ENCODE assay signal across 11 cellular contexts in genomic region chr5:131672791-131673190, GRCh38. TPM values are rescaled to one million over a fixed set of nuclear protein-coding genes. Genes with fewer than 3 reads are reported as not detected.
DNase-seq lines count a peak whose midpoint lies in the region; ATAC-seq, FAIRE-seq and TF ChIP-seq lines count a peak whose summit lies in the region.
"Had no signal": no experiment of that assay in that cellular context is flagged by ENCODE, and none has a peak within 500 bp of the region (broad histone marks: within the 10 kb centered on the region; RNA-seq: fewer than 3 reads in every experiment).

No MANE protein-coding gene starts in this region.

- TF ChIP-seq CTCF in right lobe of liver (IDR thresholded peaks at IDR 0.05) (no peak), HepG2 (CRISPR knock-in tag; IDR thresholded peaks at IDR 0.05) (no peak), IMR-90 (conservative IDR thresholded peaks at IDR 0.05; ENCODE audit: low read depth, low read length) (no peak), RWPE1 (conservative IDR thresholded peaks at IDR 0.05; ENCODE audit: low read depth) (no peak), kidney (IDR thresholded peaks at IDR 0.05; ENCODE audit: borderline replicate concordance, extremely low read depth, insufficient read depth) (no peak)

- POLR2A ChIA-PET in HepG2 (lab: Yijun Ruan, JAX) (no interaction called here), IMR-90 (lab: Charles Lee; ENCODE audit: unreplicated experiment) (no interaction called here), RWPE1 (lab: Yijun Ruan, JAX; ENCODE audit: low non-redundant PET) (no interaction called here)

- H3K4ac ChIP-seq in IMR-90 (ENCODE audit: low read depth, low read length) (peak overlapping the region; percentile 76; the same call in 1 of the 2 replicates), mesenchymal stem cell (ENCODE audit: low read depth in 1 of 2, low read length in 2 of 2) (peak overlapping the region in 1 of 2 experiments; percentile 41)

- dilution Hi-C loops in IMR-90 (cut with HindIII; ENCODE audit: low sequenced_read_pairs, unreplicated experiment), result no loop called here

- intact Hi-C loops in right lobe of liver (cut with DNase I), result no loop called here
- intact Hi-C loops in HepG2 (cut with micrococcal nuclease; ENCODE audit: unreplicated experiment), result no loop called here
- intact Hi-C loops in IMR-90 (cut with micrococcal nuclease), result loop anchor here (1.0 to 5.0 kb wide), 2 partner anchors 35 to 123 kb away; partner anchors contain the start of gene RAPGEF6
- intact Hi-C loops in kidney (cut with DNase I), result no loop called here

- H3K27me3 ChIP-seq in right lobe of liver (no peaks in the 10 kb centered on the region), HepG2 (ENCODE audit: control insufficient read depth in 1 of 2, insufficient read depth in 2 of 2, low read length in 2 of 2) (no peaks in the 10 kb centered on the region), IMR-90 (ENCODE audit: control insufficient read depth, insufficient read depth, low read length) (no peaks in the 10 kb centered on the region), mesenchymal stem cell (ENCODE audit: control insufficient read depth in 1 of 2, insufficient read depth in 1 of 2, low read length in 2 of 2) (no peaks in the 10 kb centered on the region)

- ATAC-seq in right lobe of liver, result no peak
- ATAC-seq in HepG2, result no peak
- ATAC-seq in IMR-90 (ENCODE audit: low read depth), result 0 out of 2 replicates have a peak, but pooled peaks have one; percentile 3

- H3K4me1 ChIP-seq in right lobe of liver (peaks cover 0 to 33% (median 0%) of the 10 kb centered on the region in 4 donors), HepG2 (ENCODE audit: insufficient read depth, low read length) (0 out of 2 replicates have a peak, but pooled peaks cover 6% of the 10 kb centered on the region), IMR-90 (ENCODE audit: control insufficient read depth, insufficient read depth, low read length) (peaks cover 20% of the 10 kb centered on the region), mesenchymal stem cell (ENCODE audit: control insufficient read depth, insufficient read depth, low read depth, low read length) (no peaks in the 10 kb centered on the region), kidney (ENCODE audit: control insufficient read depth in 1 of 2, insufficient read depth in 1 of 2, low read depth in 1 of 2, low read length in 2 of 2) (peaks cover 0 to 2% of the 10 kb centered on the region in 2 donors)

- H3K9me1 ChIP-seq in IMR-90 (ENCODE audit: insufficient read depth, low read length), result peaks cover 12% of the 10 kb centered on the region

- no peak for FAIRE-seq in HepG2 (lab: Jason Lieb, UNC)
- FAIRE-seq in kidney (lab: Jason Lieb, UNC), result no peak

- H4K91ac ChIP-seq in IMR-90 (ENCODE audit: insufficient read depth, low read depth, low read length) (peak overlapping the region; percentile 63; the same call in 1 of the 2 replicates), mesenchymal stem cell (ENCODE audit: low read length) (no peak overlapping the region)

- DNase-seq in right lobe of liver (no peak), HepG2 (ENCODE audit: low spot score) (no peak), IMR-90 (no peak), mesenchymal stem cell (no peak), ureter (ENCODE audit: low spot score) (no peak), RWPE1 (ENCODE audit: low spot score) (no peak), kidney (no peak)
- DNase-seq in stimulated activated CD4-positive, alpha-beta T cell treated with anti-CD3 and anti-CD28 coated beads, Interleukin-4, amount 100 ng/mL, for 24 hours, result no peak
- DNase-seq: activated CD8-positive, alpha-beta memory T cell treated with anti-CD3 and anti-CD28 coated beads, Interleukin-2, amount 50 U/mL, for 48 hours; endodermal cell; stimulated activated CD4-positive, alpha-beta T cell treated with anti-CD3 and anti-CD28 coated beads, Interleukin-2, amount 100 ng/mL, for 48 hours had no signal

- H2BK15ac ChIP-seq in IMR-90 (ENCODE audit: low read depth, low read length), result peak overlapping the region; percentile 33; the same call in 1 of the 3 replicates
- H2BK15ac ChIP-seq in mesenchymal stem cell (ENCODE audit: low read depth, poor library complexity, severe bottlenecking), result no peak overlapping the region

- peak overlapping the region in 2 of 3 donors; percentile 36 to 74 for H3K27ac ChIP-seq in right lobe of liver
- no peak overlapping the region for H3K27ac ChIP-seq in HepG2 (ENCODE audit: extremely low read length, insufficient read depth, low read length)
- H3K27ac ChIP-seq in IMR-90 (ENCODE audit: insufficient read depth, low read length), result peak overlapping the region; percentile 99
- no peak overlapping the region for H3K27ac ChIP-seq in mesenchymal stem cell (ENCODE audit: low read length, poor library complexity, severe bottlenecking)
- H3K27ac ChIP-seq in RWPE1, result no peak overlapping the region
- H3K27ac ChIP-seq in kidney (ENCODE audit: low read depth in 2 of 2, low read length in 2 of 2), result no peak overlapping the region

- H3K36me3 ChIP-seq in right lobe of liver (peaks cover 0 to 19% (median 7%) of the 10 kb centered on the region in 4 donors), HepG2 (replicated peaks in 1 of 2; ENCODE audit: control insufficient read depth in 1 of 2, insufficient read depth in 2 of 2, low read length in 2 of 2) (peaks cover 21 to 72% of the 10 kb centered on the region in 2 experiments), IMR-90 (ENCODE audit: control insufficient read depth, insufficient read depth, low read length) (peaks cover 22% of the 10 kb centered on the region), mesenchymal stem cell (ENCODE audit: control insufficient read depth in 1 of 2, insufficient read depth in 2 of 2, low read depth in 1 of 2, low read length in 2 of 2) (peaks cover 21 to 84% of the 10 kb centered on the region in 2 experiments), kidney (ENCODE audit: control insufficient read depth in 1 of 2, insufficient read depth in 2 of 2, low read length in 2 of 2) (peaks cover 20 to 23% of the 10 kb centered on the region in 2 donors)

- peak overlapping the region in 1 of 2 experiments; percentile 21 for H2BK12ac ChIP-seq in mesenchymal stem cell (ENCODE audit: low read length in 2 of 2)

- H4K8ac ChIP-seq in IMR-90 (ENCODE audit: low read depth in 2 of 2, low read length in 2 of 2) (peak overlapping the region in 1 of 2 experiments; percentile 81; a peak in 3 of 4 replicates), mesenchymal stem cell (ENCODE audit: low read length) (no peak overlapping the region)

- H3K23ac ChIP-seq in IMR-90 (ENCODE audit: low read depth, low read length) (peak overlapping the region; percentile 53; the same call in 1 of the 2 replicates), mesenchymal stem cell (ENCODE audit: low read length in 2 of 2) (no peak overlapping the region)

- peak overlapping the region; percentile 55; the same call in 1 of the 2 replicates for H3K56ac ChIP-seq in IMR-90 (ENCODE audit: extremely low read depth, insufficient read depth, low read length)

- peak overlapping the region; percentile 57 for H3K14ac ChIP-seq in IMR-90 (replicated peaks; ENCODE audit: low read depth, low read length)
- H3K14ac ChIP-seq in mesenchymal stem cell (ENCODE audit: low read length in 2 of 2), result no peak overlapping the region

- peak overlapping the region; percentile 75; the same call in 1 of the 2 replicates for H2BK20ac ChIP-seq in IMR-90 (ENCODE audit: low read depth, low read length)

- H2AK9ac ChIP-seq in IMR-90 (replicated peaks; ENCODE audit: low read depth, low read length, poor library complexity), result no peak overlapping the region

- no peak for TF ChIP-seq EP300 in HepG2 (IDR thresholded peaks at IDR 0.05; ENCODE audit: low read depth in 2 of 2, low read length in 2 of 2)
- TF ChIP-seq EP300 in HepG2 (CRISPR knock-in tag; IDR thresholded peaks at IDR 0.05; ENCODE audit: borderline replicate concordance), result no peak

- no peaks in the 10 kb centered on the region for H3K79me2 ChIP-seq in HepG2 (ENCODE audit: insufficient read depth, low read length)

- H2AFZ ChIP-seq in HepG2 (ENCODE audit: low read length) (no peak overlapping the region), IMR-90 (replicated peaks; ENCODE audit: low read length, poor library complexity) (no peak overlapping the region), mesenchymal stem cell (ENCODE audit: low read depth, low read length) (no peak overlapping the region)

- H2AK5ac ChIP-seq in IMR-90 (ENCODE audit: low read depth, low read length) (peak overlapping the region; percentile 64), mesenchymal stem cell (ENCODE audit: low read length, severe bottlenecking) (no peak overlapping the region)

- BruUV-seq in HepG2 (replicated peaks; lab: Mats Ljungman, UMichigan) (no TSS peak), IMR-90 (replicated peaks; lab: Mats Ljungman, UMichigan) (no TSS peak)

- H3K4me3 ChIP-seq in right lobe of liver, result no peak overlapping the region
- H3K4me3 ChIP-seq in HepG2 (replicated peaks in 1 of 3; ENCODE audit: insufficient read depth in 1 of 3, low read depth in 2 of 3, low read length in 3 of 3), result no peak overlapping the region
- no peak overlapping the region for H3K4me3 ChIP-seq in IMR-90 (ENCODE audit: insufficient read depth, low read depth, low read length)
- H3K4me3 ChIP-seq in mesenchymal stem cell (ENCODE audit: insufficient read depth in 1 of 2, low read depth in 1 of 2, low read length in 2 of 2), result peak overlapping the region in 1 of 2 experiments; percentile 21
- H3K4me3 ChIP-seq in kidney (ENCODE audit: low read length in 2 of 2), result no peak overlapping the region

- H3K9me3 ChIP-seq in right lobe of liver (no peaks in the 10 kb centered on the region), HepG2 (ENCODE audit: low read length) (no peaks in the 10 kb centered on the region), IMR-90 (ENCODE audit: control insufficient read depth, insufficient read depth, low read length) (no peaks in the 10 kb centered on the region), mesenchymal stem cell (ENCODE audit: control insufficient read depth, low read length) (no peaks in the 10 kb centered on the region), kidney (ENCODE audit: control insufficient read depth in 1 of 2, low read length in 2 of 2) (no peaks in the 10 kb centered on the region)

- TF ChIP-seq POLR2A in right lobe of liver (IDR thresholded peaks at IDR 0.05), result no peak
- TF ChIP-seq POLR2A in HepG2 (IDR thresholded peaks at IDR 0.05; ENCODE audit: insufficient read depth in 1 of 2, low read depth in 2 of 2, low read length in 2 of 2), result no peak
- TF ChIP-seq POLR2A in IMR-90 (IDR thresholded peaks at IDR 0.05; ENCODE audit: low read depth, low read length), result no peak

- H3K18ac ChIP-seq in IMR-90 (ENCODE audit: low read depth, low read length) (peak overlapping the region; percentile 99), mesenchymal stem cell (ENCODE audit: low read depth in 1 of 2, low read length in 2 of 2) (peak overlapping the region in 1 of 2 experiments; percentile 11)

- H2BK120ac ChIP-seq in IMR-90 (ENCODE audit: low read depth, low read length) (peak overlapping the region; percentile 68), mesenchymal stem cell (ENCODE audit: low read depth, low read length) (no peak overlapping the region)

- CTCF ChIA-PET in HepG2 (lab: Yijun Ruan, JAX; ENCODE audit: low intra/inter-chr PET ratio, low total read pairs), result no interaction called here
- CTCF ChIA-PET in IMR-90 (lab: Yijun Ruan, JAX), result no interaction called here
- CTCF ChIA-PET in RWPE1 (lab: Yijun Ruan, JAX), result no interaction called here

- H4K20me1 ChIP-seq in HepG2 (ENCODE audit: insufficient read depth, low read length), result no peaks in the 10 kb centered on the region
- peaks cover 8% of the 10 kb centered on the region; the same call in 1 of the 2 replicates for H4K20me1 ChIP-seq in IMR-90 (ENCODE audit: insufficient read depth, low read length)

- H3K9ac ChIP-seq in HepG2 (ENCODE audit: insufficient read depth, low read depth, low read length) (no peak overlapping the region), IMR-90 (ENCODE audit: low read depth, low read length) (peak overlapping the region; percentile 61), mesenchymal stem cell (ENCODE audit: low read length) (peak overlapping the region; percentile 70), kidney (ENCODE audit: low read length in 2 of 2) (no peak overlapping the region)

- H3K4me2 ChIP-seq in HepG2 (ENCODE audit: low read depth, low read length) (no peak overlapping the region), IMR-90 (ENCODE audit: low read depth, low read length) (peak overlapping the region; percentile 69), mesenchymal stem cell (ENCODE audit: low read length, poor library complexity, severe bottlenecking) (no peak overlapping the region)

- 70% methylated on average over 6 of the region's 6 CpGs for WGBS in right lobe of liver (ENCODE audit: insufficient coverage, low coverage, low lambda C conversion rate, missing lambda C conversion rate)
- 82% methylated on average over 6 of the region's 6 CpGs for WGBS in HepG2 (ENCODE audit: low lambda C conversion rate)
- WGBS in IMR-90 (ENCODE audit: extremely low coverage in 2 of 2, insufficient read length in 1 of 2), 2 experiments, result no CpG with 5 or more reads among the region's 6 CpGs
- 98% methylated on average over 6 of the region's 6 CpGs for WGBS in mesenchymal stem cell

- H2BK5ac ChIP-seq in IMR-90 (ENCODE audit: low read depth, low read length, poor library complexity, severe bottlenecking) (peak overlapping the region; percentile 98), mesenchymal stem cell (ENCODE audit: low read depth, low read length, poor library complexity, severe bottlenecking) (no peak overlapping the region)

- H4K5ac ChIP-seq in IMR-90 (ENCODE audit: low read depth, low read length), result peak overlapping the region; percentile 94

- TF ChIP-seq RAD21 in HepG2 (CRISPR knock-in tag; IDR thresholded peaks at IDR 0.05) (no peak), IMR-90 (IDR thresholded peaks at IDR 0.05; ENCODE audit: low read length) (no peak)

- peaks cover 13 to 28% of the 10 kb centered on the region in 2 experiments for H3K79me1 ChIP-seq in IMR-90 (ENCODE audit: low read depth in 1 of 2, low read length in 2 of 2)
- peaks cover 11% of the 10 kb centered on the region for H3K79me1 ChIP-seq in mesenchymal stem cell (replicated peaks; ENCODE audit: low read length, poor library complexity, severe bottlenecking)

- in situ Hi-C loops in HepG2 (cut with HindIII; ENCODE audit: extremely low pct_ligation_motif_present, low pct_unique_long_range_greater_than_20kb) (no loop called here), IMR-90 (cut with MboI; ENCODE audit: low sequenced_read_pairs) (no loop called here)

RNA-seq across cellular contexts. Expression of gene RAPGEF6, which starts 37.8 kb away (rescaled TPM):
- total RNA-seq in right lobe of liver (1 to 10 TPM; 3.7 to 9.1 (median 7.6) TPM), HepG2 (2016; rRNA removed; fragmentation: Illumina TruSeq; extraction: Trizol) (23.3 and 24.6 TPM in 2 replicates), IMR-90 (2012; rRNA removed) (18.8 and 30.3 TPM in 2 replicates), ureter (30.7 TPM), kidney (28.6 TPM)
- 7.5 and 10.7 TPM in 2 replicates for total RNA-seq in HepG2 (2016; cell fraction: cytosol; rRNA removed; fragmentation: Illumina TruSeq; extraction: Trizol; ENCODE audit: low read depth)
- total RNA-seq in HepG2 (2016; cell fraction: insoluble cytoplasmic fraction; rRNA removed; fragmentation: Illumina TruSeq; extraction: Trizol), result 20.2 and 24.5 TPM in 2 replicates
- total RNA-seq in HepG2 (2016; cell fraction: membrane; rRNA removed; fragmentation: Illumina TruSeq; extraction: Trizol), result 7.0 and 11.4 TPM in 2 replicates
- total RNA-seq in HepG2 (2016; cell fraction: nucleus; rRNA removed; fragmentation: Illumina TruSeq; extraction: Trizol), result 45.4 and 49.6 TPM in 2 replicates
- polyA plus RNA-seq in HepG2 (2011; rRNA removed) (7.3 and 7.7 TPM in 2 replicates), IMR-90 (2012; rRNA removed) (5.1 and 5.8 TPM in 2 replicates), kidney (ENCODE audit: insufficient read depth, low read depth, low replicate concordance) (1.8 TPM)
- 3.5 and 5.4 TPM in 2 replicates for polyA plus RNA-seq in HepG2 (2011; cell fraction: cytosol; rRNA removed)
- 8.0 and 8.2 TPM in 2 replicates for polyA plus RNA-seq in HepG2 (2011; cell fraction: nucleus; rRNA removed)
- polyA plus RNA-seq in HepG2 (2012), result 7.9 and 14.6 TPM in 2 replicates
- 0.24 and 0.26 TPM in 2 replicates for polyA plus RNA-seq in HepG2 (2016; cell fraction: cytosol; fragmentation: Illumina TruSeq; extraction: Trizol; ENCODE audit: low read depth)
- polyA plus RNA-seq in HepG2 (2016; cell fraction: insoluble cytoplasmic fraction; fragmentation: Illumina TruSeq; extraction: Trizol; ENCODE audit: low read depth), result 6.9 and 7.6 TPM in 2 replicates
- polyA plus RNA-seq in HepG2 (2016; cell fraction: membrane; fragmentation: Illumina TruSeq; extraction: Trizol; ENCODE audit: low read depth), result 0.79 and 1.0 TPM in 2 replicates
- polyA plus RNA-seq in HepG2 (2016; cell fraction: nucleus; fragmentation: Illumina TruSeq; extraction: Trizol; ENCODE audit: insufficient read depth, low read depth), result 9.7 TPM in 2 replicates
- 20.8 and 24.5 TPM in 2 replicates for polyA minus RNA-seq in HepG2 (2011; rRNA and poly(A)+ RNA removed; ENCODE audit: low replicate concordance)
- polyA minus RNA-seq in HepG2 (2011; cell fraction: cytosol; rRNA and poly(A)+ RNA removed), result 14.7 and 19.0 TPM in 2 replicates
- polyA minus RNA-seq in HepG2 (2011; cell fraction: nucleus; rRNA and poly(A)+ RNA removed), result 125 and 131 TPM in 2 replicates
- 1.2 and 1.6 TPM in 2 replicates for polyA plus RNA-seq in IMR-90 (2012; cell fraction: cytosol; rRNA removed)
- polyA plus RNA-seq in IMR-90 (2012; cell fraction: nucleus; rRNA removed; ENCODE audit: low replicate concordance), result 2.1 and 15.4 TPM in 2 replicates
- polyA plus RNA-seq in mesenchymal stem cell (2013, experiment 1 of 2), result 3.1 TPM
- polyA plus RNA-seq in mesenchymal stem cell (2013, experiment 2 of 2), result 3.1 TPM

Comparison
In these comparisons a context has a peak if more than half of its experiments do, and no peak if none do; other contexts are left out.
1. H3K27ac ChIP-seq: peak in right lobe of liver (2 of 3) and IMR-90 (single experiment); none in HepG2 (single experiment), mesenchymal stem cell (single experiment), RWPE1 (single experiment) and kidney (0 of 2).
2. H3K9ac ChIP-seq: peak in IMR-90 (single experiment) and mesenchymal stem cell (single experiment); none in HepG2 (single experiment) and kidney (0 of 2).